ENCODE assay signal across 1 cellular context in the genomic region with DNA sequence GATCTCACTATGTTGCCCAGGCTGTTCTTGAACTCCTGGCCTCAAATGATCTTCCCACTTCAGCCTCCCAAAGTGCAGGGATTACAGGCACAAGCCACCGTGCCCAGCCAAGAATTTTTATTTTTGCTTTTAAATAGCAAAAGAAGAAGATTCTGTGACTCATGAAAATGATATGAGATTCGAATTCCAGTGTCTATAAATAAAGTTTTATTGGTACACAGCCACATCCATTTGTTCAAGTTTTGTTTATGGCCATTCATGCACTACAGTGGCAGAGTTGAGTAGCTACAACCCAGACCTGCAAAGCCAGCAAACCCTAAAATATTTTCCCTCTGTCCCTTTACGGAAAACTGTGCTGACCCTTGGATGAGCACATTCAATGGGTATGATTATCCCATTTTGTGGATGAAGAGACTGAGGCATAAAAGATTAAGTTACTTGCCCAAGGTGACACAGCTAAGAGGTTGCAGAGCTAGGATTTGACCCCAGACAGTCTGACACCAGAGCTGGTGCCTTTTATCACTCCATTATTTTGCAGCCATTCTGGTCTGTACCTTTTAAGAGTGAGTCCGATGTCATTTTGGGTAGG.
TF ChIP-seq lines count a peak whose summit lies in the region.

No MANE protein-coding gene starts in this region.

TF ChIP-seq in HepG2, 621 proteins besides CTCF, POLR2A, EP300 and RAD21 (continued from another document):
- TF ChIP-seq, protein P1, sequence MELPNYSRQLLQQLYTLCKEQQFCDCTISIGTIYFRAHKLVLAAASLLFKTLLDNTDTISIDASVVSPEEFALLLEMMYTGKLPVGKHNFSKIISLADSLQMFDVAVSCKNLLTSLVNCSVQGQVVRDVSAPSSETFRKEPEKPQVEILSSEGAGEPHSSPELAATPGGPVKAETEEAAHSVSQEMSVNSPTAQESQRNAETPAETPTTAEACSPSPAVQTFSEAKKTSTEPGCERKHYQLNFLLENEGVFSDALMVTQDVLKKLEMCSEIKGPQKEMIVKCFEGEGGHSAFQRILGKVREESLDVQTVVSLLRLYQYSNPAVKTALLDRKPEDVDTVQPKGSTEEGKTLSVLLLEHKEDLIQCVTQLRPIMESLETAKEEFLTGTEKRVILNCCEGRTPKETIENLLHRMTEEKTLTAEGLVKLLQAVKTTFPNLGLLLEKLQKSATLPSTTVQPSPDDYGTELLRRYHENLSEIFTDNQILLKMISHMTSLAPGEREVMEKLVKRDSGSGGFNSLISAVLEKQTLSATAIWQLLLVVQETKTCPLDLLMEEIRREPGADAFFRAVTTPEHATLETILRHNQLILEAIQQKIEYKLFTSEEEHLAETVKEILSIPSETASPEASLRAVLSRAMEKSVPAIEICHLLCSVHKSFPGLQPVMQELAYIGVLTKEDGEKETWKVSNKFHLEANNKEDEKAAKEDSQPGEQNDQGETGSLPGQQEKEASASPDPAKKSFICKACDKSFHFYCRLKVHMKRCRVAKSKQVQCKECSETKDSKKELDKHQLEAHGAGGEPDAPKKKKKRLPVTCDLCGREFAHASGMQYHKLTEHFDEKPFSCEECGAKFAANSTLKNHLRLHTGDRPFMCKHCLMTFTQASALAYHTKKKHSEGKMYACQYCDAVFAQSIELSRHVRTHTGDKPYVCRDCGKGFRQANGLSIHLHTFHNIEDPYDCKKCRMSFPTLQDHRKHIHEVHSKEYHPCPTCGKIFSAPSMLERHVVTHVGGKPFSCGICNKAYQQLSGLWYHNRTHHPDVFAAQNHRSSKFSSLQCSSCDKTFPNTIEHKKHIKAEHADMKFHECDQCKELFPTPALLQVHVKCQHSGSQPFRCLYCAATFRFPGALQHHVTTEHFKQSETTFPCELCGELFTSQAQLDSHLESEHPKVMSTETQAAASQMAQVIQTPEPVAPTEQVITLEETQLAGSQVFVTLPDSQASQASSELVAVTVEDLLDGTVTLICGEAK (IDR thresholded peaks at IDR 0.05), result peak; percentile 57; the same call in 1 of the 2 replicates
- TF ChIP-seq, protein P1 (CRISPR knock-in tag; IDR thresholded peaks at IDR 0.05), result peak; percentile 69
